In the genomic region with DNA sequence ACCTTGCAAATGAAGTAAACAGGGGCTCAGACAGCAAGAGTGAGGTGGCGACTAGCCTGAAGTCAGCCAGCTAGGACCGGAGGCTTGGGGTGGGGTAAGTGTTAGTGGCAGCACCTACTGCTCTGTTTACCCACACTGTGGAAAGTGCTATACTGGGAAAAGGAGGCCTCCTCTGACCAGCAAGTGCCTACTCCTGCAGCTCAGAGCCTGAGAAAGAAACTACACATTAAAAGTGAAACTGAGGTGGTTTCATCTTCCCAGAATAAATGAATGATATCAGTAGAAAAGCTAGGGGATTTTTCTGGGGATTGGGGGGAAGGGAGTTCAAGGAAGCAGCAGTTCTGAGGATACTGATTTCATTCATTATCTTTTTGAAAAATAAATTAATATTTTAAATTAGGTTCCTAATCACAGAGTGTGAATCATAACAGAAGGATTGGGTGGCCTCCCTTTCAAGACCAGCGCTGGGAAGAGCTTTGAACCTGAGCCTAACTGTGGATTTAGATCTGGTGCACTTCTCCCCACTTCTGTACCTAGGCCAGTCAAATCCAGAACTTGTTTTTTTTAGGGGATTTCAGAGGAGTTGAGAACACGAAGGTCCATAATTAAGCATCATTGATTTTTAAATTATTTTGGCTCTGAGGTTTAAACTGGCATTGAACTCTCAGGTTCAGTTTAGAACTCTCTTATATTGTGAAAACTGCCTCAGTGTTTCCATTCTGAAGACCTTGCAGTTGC, we compare ENCODE assay signal across 1 cellular context.
TF ChIP-seq lines count a peak whose summit lies in the region.

No MANE protein-coding gene starts in this region.

TF ChIP-seq in SK-N-SH, 30 proteins besides CTCF, POLR2A, EP300 and RAD21:
- TF ChIP-seq GABPA (IDR thresholded peaks at IDR 0.05; ENCODE audit: low read depth) = no peak
- no peak for TF ChIP-seq RFX5 (IDR thresholded peaks at IDR 0.05; ENCODE audit: low read length)
- TF ChIP-seq, protein P1, sequence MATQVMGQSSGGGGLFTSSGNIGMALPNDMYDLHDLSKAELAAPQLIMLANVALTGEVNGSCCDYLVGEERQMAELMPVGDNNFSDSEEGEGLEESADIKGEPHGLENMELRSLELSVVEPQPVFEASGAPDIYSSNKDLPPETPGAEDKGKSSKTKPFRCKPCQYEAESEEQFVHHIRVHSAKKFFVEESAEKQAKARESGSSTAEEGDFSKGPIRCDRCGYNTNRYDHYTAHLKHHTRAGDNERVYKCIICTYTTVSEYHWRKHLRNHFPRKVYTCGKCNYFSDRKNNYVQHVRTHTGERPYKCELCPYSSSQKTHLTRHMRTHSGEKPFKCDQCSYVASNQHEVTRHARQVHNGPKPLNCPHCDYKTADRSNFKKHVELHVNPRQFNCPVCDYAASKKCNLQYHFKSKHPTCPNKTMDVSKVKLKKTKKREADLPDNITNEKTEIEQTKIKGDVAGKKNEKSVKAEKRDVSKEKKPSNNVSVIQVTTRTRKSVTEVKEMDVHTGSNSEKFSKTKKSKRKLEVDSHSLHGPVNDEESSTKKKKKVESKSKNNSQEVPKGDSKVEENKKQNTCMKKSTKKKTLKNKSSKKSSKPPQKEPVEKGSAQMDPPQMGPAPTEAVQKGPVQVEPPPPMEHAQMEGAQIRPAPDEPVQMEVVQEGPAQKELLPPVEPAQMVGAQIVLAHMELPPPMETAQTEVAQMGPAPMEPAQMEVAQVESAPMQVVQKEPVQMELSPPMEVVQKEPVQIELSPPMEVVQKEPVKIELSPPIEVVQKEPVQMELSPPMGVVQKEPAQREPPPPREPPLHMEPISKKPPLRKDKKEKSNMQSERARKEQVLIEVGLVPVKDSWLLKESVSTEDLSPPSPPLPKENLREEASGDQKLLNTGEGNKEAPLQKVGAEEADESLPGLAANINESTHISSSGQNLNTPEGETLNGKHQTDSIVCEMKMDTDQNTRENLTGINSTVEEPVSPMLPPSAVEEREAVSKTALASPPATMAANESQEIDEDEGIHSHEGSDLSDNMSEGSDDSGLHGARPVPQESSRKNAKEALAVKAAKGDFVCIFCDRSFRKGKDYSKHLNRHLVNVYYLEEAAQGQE (IDR thresholded peaks at IDR 0.05; ENCODE audit: low read depth, low read length) = no peak
- TF ChIP-seq, protein P2, sequence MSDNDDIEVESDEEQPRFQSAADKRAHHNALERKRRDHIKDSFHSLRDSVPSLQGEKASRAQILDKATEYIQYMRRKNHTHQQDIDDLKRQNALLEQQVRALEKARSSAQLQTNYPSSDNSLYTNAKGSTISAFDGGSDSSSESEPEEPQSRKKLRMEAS (IDR thresholded peaks at IDR 0.05; ENCODE audit: low read depth) = no peak
